In the genomic region with DNA sequence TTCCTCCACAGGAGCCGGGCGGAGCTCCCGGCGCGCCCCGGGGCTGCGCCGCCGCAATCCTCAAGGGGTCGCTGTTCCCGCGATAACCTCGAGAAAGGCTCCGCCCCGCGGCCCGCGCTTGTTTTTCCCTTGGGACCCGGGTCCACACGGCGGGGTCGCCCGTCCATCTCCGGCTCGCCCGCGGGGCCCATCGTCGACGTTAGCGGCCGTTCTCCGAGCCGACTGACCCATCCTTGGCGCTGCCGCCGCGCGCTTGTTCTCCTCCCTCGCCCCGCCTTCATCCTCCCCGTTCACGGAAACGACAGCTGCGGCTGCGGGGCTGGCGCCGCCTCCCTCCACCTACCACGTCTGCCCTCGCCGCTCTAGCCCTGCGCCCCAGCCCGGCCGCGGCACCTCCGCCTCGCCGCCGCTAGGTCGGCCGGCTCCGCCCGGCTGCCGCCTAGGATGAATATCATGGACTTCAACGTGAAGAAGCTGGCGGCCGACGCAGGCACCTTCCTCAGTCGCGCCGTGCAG, we compare ENCODE assay signal across 8 cellular contexts. TPM values are rescaled to one million over a fixed set of nuclear protein-coding genes. Genes with fewer than 3 reads are reported as not detected.
A peak's percentile ranks its signal among the peaks of the same experiment; 100 is the strongest.
DNase-seq lines count a peak whose midpoint lies in the region; ATAC-seq and TF ChIP-seq lines count a peak whose summit lies in the region.

A gene (plus strand): TSS at position 121 of the 516 bp plus-strand sequence. CDS start 324 bp downstream, at position 445.

- peak within 1 kb of the TSS; percentile 93 for H3K4me3 Mint-ChIP-seq in progenitor cell of endocrine pancreas (ENCODE audit: low read depth)

- peak within 1 kb of the TSS; percentile 87 to 98 (median 95) for H3K27ac ChIP-seq in adrenal gland
- H3K27ac ChIP-seq in heart right ventricle, result peak within 1 kb of the TSS; percentile 94 to 100 (median 99)
- H3K27ac ChIP-seq in upper lobe of right lung, result peak within 1 kb of the TSS; percentile 99

- no peaks in the 10 kb centered on the region for H3K27me3 ChIP-seq in adrenal gland
- H3K27me3 ChIP-seq in heart right ventricle, result no peaks in the 10 kb centered on the region
- no peaks in the 10 kb centered on the region for H3K27me3 ChIP-seq in upper lobe of right lung

- TF ChIP-seq CTCF in adrenal gland (IDR thresholded peaks at IDR 0.05) (peak; percentile 74 to 96 (median 88)), heart right ventricle (IDR thresholded peaks at IDR 0.05) (peak; percentile 92 to 99 (median 96)), progenitor cell of endocrine pancreas (IDR thresholded peaks at IDR 0.05; ENCODE audit: unreplicated experiment) (peak; percentile 94), upper lobe of right lung (IDR thresholded peaks at IDR 0.05) (peak; percentile 92)

- H3K4me1 ChIP-seq in adrenal gland (replicated peaks in 1 of 2) (peaks cover 13 to 47% of the 10 kb centered on the region in 2 donors), heart right ventricle (peaks cover 4 to 50% (median 47%) of the 10 kb centered on the region in 9 donors), upper lobe of right lung (peaks cover 45% of the 10 kb centered on the region)

- DNase-seq in NCI-H1436 treated with DMSO at 0.1 percent for 48 hours (lab: John Stamatoyannopoulos, UW) (peak; percentile 22), T-helper 1 cell (peak; percentile 76 to 92 (median 83)), adrenal gland (peak; percentile 86 to 94 (median 90)), heart right ventricle (peak; percentile 88 to 92), progenitor cell of endocrine pancreas (ENCODE audit: low spot score, unreplicated experiment) (peak; percentile 87), upper lobe of right lung (peak; percentile 95)

- intact Hi-C loops in adrenal gland (cut with DNase I), result no loop called here
- intact Hi-C loops in heart right ventricle (cut with DNase I), result loop anchor here in 7 of 10 donors (1.0 to 10.0 kb wide), 9 partner anchors 38 to 380 kb away; a partner anchor contains a TSS
- intact Hi-C loops in upper lobe of right lung (cut with DNase I), result no loop called here

- TF ChIP-seq POLR2A in GM15510 (IDR thresholded peaks at IDR 0.05; ENCODE audit: borderline replicate concordance, extremely low read depth, insufficient read length), result peak; percentile 79
- TF ChIP-seq POLR2A in adrenal gland (IDR thresholded peaks at IDR 0.05), result peak; percentile 63 to 83

- H3K36me3 Mint-ChIP-seq in progenitor cell of endocrine pancreas (ENCODE audit: insufficient read depth), result peaks cover 3% of the 10 kb centered on the region

- H3K27ac Mint-ChIP-seq in progenitor cell of endocrine pancreas, result peak within 1 kb of the TSS; percentile 98

- ATAC-seq in HG02870 (IDR thresholded peaks at IDR 0.05; ENCODE audit: unreplicated experiment) (peak; percentile 85), heart right ventricle (peak; percentile 92 to 97 (median 93)), upper lobe of right lung (peak; percentile 94)

- WGBS in adrenal gland, 4 donors, result 0% methylated on average over 2 to 71 of the region's 71 CpGs
- 0% methylated on average over 69 to 71 of the region's 71 CpGs for WGBS in heart right ventricle, 2 donors

- no peaks in the 10 kb centered on the region for H3K9me3 Mint-ChIP-seq in progenitor cell of endocrine pancreas (ENCODE audit: low read depth)

- peak within 1 kb of the TSS; percentile 63 to 91 (median 74) for H3K4me3 ChIP-seq in adrenal gland
- peak within 1 kb of the TSS; percentile 72 to 98 (median 88) for H3K4me3 ChIP-seq in heart right ventricle
- H3K4me3 ChIP-seq in upper lobe of right lung, result peak within 1 kb of the TSS; percentile 81

- H3K9me3 ChIP-seq in adrenal gland (replicated peaks in 1 of 3), result no peaks in the 10 kb centered on the region
- H3K9me3 ChIP-seq in heart right ventricle, result no peaks in the 10 kb centered on the region
- H3K9me3 ChIP-seq in upper lobe of right lung, result no peaks in the 10 kb centered on the region

- peaks cover 19% of the 10 kb centered on the region for H3K4me1 Mint-ChIP-seq in progenitor cell of endocrine pancreas (ENCODE audit: low read depth)

- H3K27me3 Mint-ChIP-seq in progenitor cell of endocrine pancreas, result peaks cover 3% of the 10 kb centered on the region

- H3K36me3 ChIP-seq in adrenal gland (replicated peaks in 1 of 2), result no peaks in the 10 kb centered on the region
- H3K36me3 ChIP-seq in heart right ventricle, result no peaks in the 10 kb centered on the region
- H3K36me3 ChIP-seq in upper lobe of right lung, result no peaks in the 10 kb centered on the region

RNA-seq across cellular contexts. Expression of the gene that starts here (rescaled TPM):
- 100 to 1,000 TPM in 1 of 8 donors, 10 to 100 TPM in 7; 36.7 to 105 (median 59.1) TPM for total RNA-seq in adrenal gland
- 10 to 100 TPM; 22.5 to 99.3 (median 22.5) TPM for polyA plus RNA-seq in adrenal gland
- total RNA-seq in heart right ventricle, result 100 to 1,000 TPM; 101 to 160 (median 126) TPM
- 10 to 100 TPM; 20.4 to 53.7 TPM for polyA plus RNA-seq in heart right ventricle
- 48.5 and 50.0 TPM in 2 replicates for total RNA-seq in progenitor cell of endocrine pancreas
- total RNA-seq in upper lobe of right lung, result 105 TPM

Comparison
In these comparisons a context has a peak if more than half of its experiments do, and no peak if none do; other contexts are left out.
1. Peak in every context shown above with its lines: DNase-seq, ATAC-seq, H3K4me3 ChIP-seq and H3K27ac ChIP-seq.
2. DNase-seq: peak in every context shown above with its lines; median percentile 95 in upper lobe of right lung; 90 in adrenal gland; 90 in heart right ventricle; 87 in progenitor cell of endocrine pancreas; 83 in T-helper 1 cell; 22 in NCI-H1436 treated with DMSO at 0.1 percent for 48 hours.
3. intact Hi-C loops: an anchor here in heart right ventricle (1.0 to 10.0 kb wide); none called in adrenal gland and upper lobe of right lung.